14 cellular contexts compared by ENCODE assay signal in genomic region chr11:116792869-116793475, GRCh38. TPM values are rescaled to one million over a fixed set of nuclear protein-coding genes. Genes with fewer than 3 reads are reported as not detected.
DNase-seq lines count a peak whose midpoint lies in the region; ATAC-seq and TF ChIP-seq lines count a peak whose summit lies in the region.
"Had no signal": no experiment of that assay in that cellular context is flagged by ENCODE, and none has a peak within 500 bp of the region (broad histone marks: within the 10 kb centered on the region; RNA-seq: fewer than 3 reads in every experiment).

No MANE protein-coding gene starts in this region.

- H2AK5ac ChIP-seq in IMR-90 (ENCODE audit: low read depth, low read length), result peak overlapping the region; percentile 40; the same call in 1 of the 2 replicates

- H3K4me3 Mint-ChIP-seq in activated CD8-positive, alpha-beta T cell treated with anti-CD3 and anti-CD28 coated beads for 36 hours, result no peak overlapping the region
- H3K4me3 Mint-ChIP-seq: central memory CD8-positive, alpha-beta T cell had no signal

- no peak overlapping the region for H3K4ac ChIP-seq in IMR-90 (ENCODE audit: low read depth, low read length)

- H4K8ac ChIP-seq in IMR-90 (ENCODE audit: low read depth in 2 of 2, low read length in 2 of 2), result no peak overlapping the region

- no peak overlapping the region for H3K56ac ChIP-seq in IMR-90 (ENCODE audit: extremely low read depth, insufficient read depth, low read length)

- no peak overlapping the region for H3K9ac ChIP-seq in IMR-90 (ENCODE audit: low read depth, low read length)
- H3K9ac ChIP-seq: KMS-11 had no signal

- H2AK9ac ChIP-seq in IMR-90 (replicated peaks; ENCODE audit: low read depth, low read length, poor library complexity), result no peak overlapping the region

- POLR2A ChIA-PET in IMR-90 (lab: Charles Lee; ENCODE audit: unreplicated experiment), result interaction anchor here (0.7 kb wide), 1 partner anchor 43 kb away, joined by 3 read pairs; no protein-coding TSS in a partner anchor
- POLR2A ChIA-PET in activated CD8-positive, alpha-beta T cell treated with anti-CD3 and anti-CD28 coated beads for 36 hours (lab: Charles Lee), result interaction anchor here (1.1 to 1.2 kb wide), 3 partner anchors 9 to 43 kb away, joined by 3 read pairs; no protein-coding TSS in a partner anchor

- H2BK120ac ChIP-seq in IMR-90 (ENCODE audit: low read depth, low read length), result no peak overlapping the region

- H3K79me1 ChIP-seq in IMR-90 (ENCODE audit: low read depth in 1 of 2, low read length in 2 of 2), result peaks cover 4 to 8% of the 10 kb centered on the region in 2 experiments; a peak in 3 of 4 replicates

- H3K4me1 ChIP-seq in IMR-90 (ENCODE audit: control insufficient read depth, insufficient read depth, low read length) (peaks cover 4% of the 10 kb centered on the region), heart right ventricle (peaks cover 0 to 21% (median 15%) of the 10 kb centered on the region in 9 donors)

- H4K20me1 ChIP-seq in IMR-90 (ENCODE audit: insufficient read depth, low read length), result no peaks in the 10 kb centered on the region

- no peak overlapping the region for H2BK5ac ChIP-seq in IMR-90 (ENCODE audit: low read depth, low read length, poor library complexity, severe bottlenecking)

- H3K27me3 Mint-ChIP-seq in activated CD8-positive, alpha-beta T cell treated with anti-CD3 and anti-CD28 coated beads for 36 hours, result no peaks in the 10 kb centered on the region
- H3K27me3 Mint-ChIP-seq: central memory CD8-positive, alpha-beta T cell had no signal

- H3K9me1 ChIP-seq in IMR-90 (ENCODE audit: insufficient read depth, low read length), result peaks cover 10% of the 10 kb centered on the region

- H3K27me3 ChIP-seq in IMR-90 (ENCODE audit: control insufficient read depth, insufficient read depth, low read length) (no peaks in the 10 kb centered on the region), heart right ventricle (no peaks in the 10 kb centered on the region)
- H3K27me3 ChIP-seq: Peyer's patch had no signal

- H3K4me3 ChIP-seq in IMR-90 (ENCODE audit: insufficient read depth, low read depth, low read length), result no peak overlapping the region
- H3K4me3 ChIP-seq in epithelial cell of esophagus (ENCODE audit: low read length), result no peak overlapping the region
- no peak overlapping the region for H3K4me3 ChIP-seq in heart right ventricle
- H3K4me3 ChIP-seq: lower lobe of right lung, Peyer's patch, thoracic aorta had no signal

- CTCF ChIA-PET in IMR-90 (lab: Yijun Ruan, JAX), result interaction anchor here (0.9 to 1.7 kb wide), 2 partner anchors 43 to 313 kb away, joined by 3 to 6 read pairs; no protein-coding TSS in a partner anchor
- CTCF ChIA-PET in activated CD8-positive, alpha-beta T cell treated with anti-CD3 and anti-CD28 coated beads for 36 hours (lab: Charles Lee), result interaction anchor here (0.8 to 10.0 kb wide), 8 partner anchors 30 to 316 kb away, joined by 3 to 167 read pairs (median 6); partner anchors contain the start of genes APOA1 and SIK3

- peaks cover 7% of the 10 kb centered on the region for H3K4me1 Mint-ChIP-seq in activated CD8-positive, alpha-beta T cell treated with anti-CD3 and anti-CD28 coated beads for 36 hours (ENCODE audit: low read depth)

- H2AFZ ChIP-seq in IMR-90 (replicated peaks; ENCODE audit: low read length, poor library complexity), result no peak overlapping the region

- H4K5ac ChIP-seq in IMR-90 (ENCODE audit: low read depth, low read length), result no peak overlapping the region

- H2BK15ac ChIP-seq in IMR-90 (ENCODE audit: low read depth, low read length), result no peak overlapping the region

- no peak overlapping the region for H3K4me2 ChIP-seq in IMR-90 (ENCODE audit: low read depth, low read length)
- H3K4me2 ChIP-seq: KMS-11 had no signal

- TF ChIP-seq CTCF in IMR-90 (conservative IDR thresholded peaks at IDR 0.05; ENCODE audit: low read depth, low read length) (no peak), epithelial cell of esophagus (IDR thresholded peaks at IDR 0.05; ENCODE audit: insufficient read depth, low read depth, low read length, missing control alignments) (no peak), heart right ventricle (IDR thresholded peaks at IDR 0.05) (no peak)
- TF ChIP-seq CTCF in activated CD8-positive, alpha-beta T cell treated with anti-CD3 and anti-CD28 coated beads for 36 hours (IDR thresholded peaks at IDR 0.05), result no peak

- no peak overlapping the region for H4K91ac ChIP-seq in IMR-90 (ENCODE audit: insufficient read depth, low read depth, low read length)

- H3K36me3 ChIP-seq in IMR-90 (ENCODE audit: control insufficient read depth, insufficient read depth, low read length), result no peaks in the 10 kb centered on the region
- H3K36me3 ChIP-seq in heart right ventricle, result no peaks in the 10 kb centered on the region
- H3K36me3 ChIP-seq: lower lobe of right lung, Peyer's patch, thoracic aorta had no signal

- H3K36me3 Mint-ChIP-seq in activated CD8-positive, alpha-beta T cell treated with anti-CD3 and anti-CD28 coated beads for 36 hours (ENCODE audit: low read depth), result no peaks in the 10 kb centered on the region

- BruUV-seq in IMR-90 (replicated peaks; lab: Mats Ljungman, UMichigan), result no TSS peak

- dilution Hi-C loops in IMR-90 (cut with HindIII; ENCODE audit: low sequenced_read_pairs, unreplicated experiment), result no loop called here

- no peak overlapping the region for H3K14ac ChIP-seq in IMR-90 (replicated peaks; ENCODE audit: low read depth, low read length)

- 93% methylated on average over 3 of the region's 6 CpGs; no CpG with 5 or more reads in 1 of the 2 experiments for WGBS in IMR-90 (ENCODE audit: extremely low coverage in 2 of 2, insufficient read length in 1 of 2), 2 experiments
- WGBS in heart right ventricle, 2 donors, result 73 to 85% methylated on average over 6 of the region's 6 CpGs

- ATAC-seq in IMR-90 (ENCODE audit: low read depth) (peak; percentile 21; the same call in 1 of the 2 replicates), heart right ventricle (no peak)
- no peak for ATAC-seq in activated CD8-positive, alpha-beta T cell treated with anti-CD3 and anti-CD28 coated beads for 36 hours
- ATAC-seq: lower lobe of right lung had no signal

- H3K23ac ChIP-seq in IMR-90 (ENCODE audit: low read depth, low read length), result no peak overlapping the region

- H3K27ac ChIP-seq in IMR-90 (ENCODE audit: insufficient read depth, low read length) (no peak overlapping the region), heart right ventricle (no peak overlapping the region), caudate nucleus (ENCODE audit: low read depth, low read length) (no peak overlapping the region)
- H3K27ac ChIP-seq: KMS-11, lower lobe of right lung, Peyer's patch, thoracic aorta had no signal

- H3K9me3 ChIP-seq in IMR-90 (ENCODE audit: control insufficient read depth, insufficient read depth, low read length) (no peaks in the 10 kb centered on the region), heart right ventricle (no peaks in the 10 kb centered on the region)
- H3K9me3 ChIP-seq: lower lobe of right lung, Peyer's patch, thoracic aorta had no signal

- H2BK20ac ChIP-seq in IMR-90 (ENCODE audit: low read depth, low read length), result no peak overlapping the region

- no peak overlapping the region for H3K27ac Mint-ChIP-seq in activated CD8-positive, alpha-beta T cell treated with anti-CD3 and anti-CD28 coated beads for 36 hours

- no peaks in the 10 kb centered on the region for H3K9me3 Mint-ChIP-seq in activated CD8-positive, alpha-beta T cell treated with anti-CD3 and anti-CD28 coated beads for 36 hours
- H3K9me3 Mint-ChIP-seq: central memory CD8-positive, alpha-beta T cell had no signal

- intact Hi-C loops in IMR-90 (cut with micrococcal nuclease) (loop anchor here (1.0 to 5.0 kb wide), 2 partner anchors 79 to 433 kb away; no protein-coding TSS in a partner anchor), heart right ventricle (cut with DNase I) (loop anchor here in 7 of 10 donors (5.0 to 10.0 kb wide), 9 partner anchors 39 to 434 kb away; partner anchors contain the start of gene APOA1 (in 4 of the 7))
- intact Hi-C loops in activated CD8-positive, alpha-beta T cell treated with anti-CD3 and anti-CD28 coated beads for 36 hours (cut with micrococcal nuclease), result loop anchor here (5.0 kb wide), 1 partner anchor 44 kb away; the partner anchor contains the start of gene APOA1

- in situ Hi-C loops in IMR-90 (cut with MboI; ENCODE audit: low sequenced_read_pairs), result loop anchor here (5.0 kb wide), 1 partner anchor 309 kb away; no protein-coding TSS in a partner anchor

- no peak for TF ChIP-seq POLR2A in IMR-90 (IDR thresholded peaks at IDR 0.05; ENCODE audit: low read depth, low read length)

- DNase-seq in 8988T (peak; percentile 62), IMR-90 (peak; percentile 73), epithelial cell of esophagus (ENCODE audit: low read depth) (peak; percentile 90), heart right ventricle (no peak), caudate nucleus (lab: John Stamatoyannopoulos, UW) (no peak)
- no peak for DNase-seq in activated CD8-positive, alpha-beta T cell treated with anti-CD3 and anti-CD28 coated beads for 36 hours
- DNase-seq: activated T-cell treated with anti-CD3 and anti-CD28 coated beads, Interleukin-2, amount 50 U/mL, for 48 hours; lower lobe of right lung; Peyer's patch had no signal

- no peak overlapping the region for H3K18ac ChIP-seq in IMR-90 (ENCODE audit: low read depth, low read length)

- TF ChIP-seq RAD21 in IMR-90 (IDR thresholded peaks at IDR 0.05; ENCODE audit: low read length), result no peak

RNA-seq across cellular contexts. Expression of gene APOA5, which starts 1.3 kb away (rescaled TPM):
- total RNA-seq in IMR-90 (2012; rRNA removed) (not detected in 2 replicates), heart right ventricle (not detected)
- polyA plus RNA-seq in IMR-90 (2012; rRNA removed) (not detected in 2 replicates), heart right ventricle (not detected)
- polyA plus RNA-seq in IMR-90 (2012; cell fraction: cytosol; rRNA removed), result not detected in 2 replicates
- polyA plus RNA-seq in IMR-90 (2012; cell fraction: nucleus; rRNA removed; ENCODE audit: low replicate concordance), result not detected in 2 replicates
- not detected for total RNA-seq in activated CD8-positive, alpha-beta T cell treated with anti-CD3 and anti-CD28 coated beads for 36 hours
- total RNA-seq: frontal cortex, thoracic aorta had no signal
- polyA plus RNA-seq: AG04450 had no signal

RNA-seq across cellular contexts. Expression of gene ZPR1, which starts 5.1 kb away (rescaled TPM):
- total RNA-seq in IMR-90 (2012; rRNA removed) (52.0 and 53.9 TPM in 2 replicates), heart right ventricle (10 to 100 TPM; 17.3 to 32.9 (median 22.6) TPM)
- polyA plus RNA-seq in IMR-90 (2012; rRNA removed) (38.5 and 40.8 TPM in 2 replicates), heart right ventricle (10 to 100 TPM in 1 of 2 donors, 1 to 10 TPM in 1; 5.5 to 44.7 TPM)
- 23.7 and 31.3 TPM in 2 replicates for polyA plus RNA-seq in IMR-90 (2012; cell fraction: cytosol; rRNA removed)
- polyA plus RNA-seq in IMR-90 (2012; cell fraction: nucleus; rRNA removed; ENCODE audit: low replicate concordance), result 17.8 and 38.4 TPM in 2 replicates
- total RNA-seq in activated CD8-positive, alpha-beta T cell treated with anti-CD3 and anti-CD28 coated beads for 36 hours, result 10 to 100 TPM; 89.9 TPM

RNA-seq across cellular contexts. Expression of gene BUD13, which starts 20.2 kb away (rescaled TPM):
- 14.0 and 16.4 TPM in 2 replicates for total RNA-seq in IMR-90 (2012; rRNA removed)
- polyA plus RNA-seq in IMR-90 (2012; rRNA removed), result 11.2 and 11.9 TPM in 2 replicates
- polyA plus RNA-seq in IMR-90 (2012; cell fraction: cytosol; rRNA removed), result 3.8 and 11.5 TPM in 2 replicates
- polyA plus RNA-seq in IMR-90 (2012; cell fraction: nucleus; rRNA removed; ENCODE audit: low replicate concordance), result 5.2 and 15.2 TPM in 2 replicates
- total RNA-seq in activated CD8-positive, alpha-beta T cell treated with anti-CD3 and anti-CD28 coated beads for 36 hours, result 10 to 100 TPM; 26.6 to 28.6 TPM
- 1 to 10 TPM; 6.1 to 9.2 (median 7.0) TPM for total RNA-seq in heart right ventricle
- polyA plus RNA-seq in heart right ventricle, result 1 to 10 TPM; 6.3 to 7.1 TPM

RNA-seq across cellular contexts. Expression of gene APOA4, which starts 30.1 kb away (rescaled TPM):
- total RNA-seq in IMR-90 (2012; rRNA removed) (not detected in 2 replicates), heart right ventricle (under 1 TPM in 2 of 10 donors, not detected in 8; 0.26 to 0.28 TPM)
- polyA plus RNA-seq in IMR-90 (2012; rRNA removed) (not detected in 2 replicates), heart right ventricle (under 1 TPM in 1 of 2 donors, not detected in 1; 0.75 TPM)
- polyA plus RNA-seq in IMR-90 (2012; cell fraction: cytosol; rRNA removed), result not detected in 2 replicates
- not detected in 2 replicates for polyA plus RNA-seq in IMR-90 (2012; cell fraction: nucleus; rRNA removed; ENCODE audit: low replicate concordance)
- total RNA-seq in activated CD8-positive, alpha-beta T cell treated with anti-CD3 and anti-CD28 coated beads for 36 hours, result not detected
- total RNA-seq: frontal cortex, lower lobe of right lung had no signal
- polyA plus RNA-seq: AG04450 had no signal

RNA-seq across cellular contexts. Expression of gene APOC3, which starts 36.7 kb away (rescaled TPM):
- total RNA-seq in IMR-90 (2012; rRNA removed) (not detected in 2 replicates), heart right ventricle (under 1 TPM in 1 of 10 donors, not detected in 9; 0.64 TPM)
- polyA plus RNA-seq in IMR-90 (2012; rRNA removed) (not detected in 2 replicates), heart right ventricle (under 1 TPM in 1 of 2 donors, not detected in 1; 0.12 TPM)
- not detected in 2 replicates for polyA plus RNA-seq in IMR-90 (2012; cell fraction: cytosol; rRNA removed)
- not detected in 2 replicates for polyA plus RNA-seq in IMR-90 (2012; cell fraction: nucleus; rRNA removed; ENCODE audit: low replicate concordance)
- total RNA-seq in activated CD8-positive, alpha-beta T cell treated with anti-CD3 and anti-CD28 coated beads for 36 hours, result not detected
- total RNA-seq: frontal cortex, lower lobe of right lung, thoracic aorta had no signal
- polyA plus RNA-seq: AG04450 had no signal

Comparison
In these comparisons a context has a peak if more than half of its experiments do, and no peak if none do; other contexts are left out.
1. DNase-seq: peak in 8988T (single experiment), IMR-90 (single experiment) and epithelial cell of esophagus (single experiment); none in activated CD8-positive, alpha-beta T cell treated with anti-CD3 and anti-CD28 coated beads for 36 hours (single experiment), heart right ventricle (0 of 2) and caudate nucleus (0 of 61).